Comparison of ENCODE assay signal across 8 cellular contexts in the genomic region with DNA sequence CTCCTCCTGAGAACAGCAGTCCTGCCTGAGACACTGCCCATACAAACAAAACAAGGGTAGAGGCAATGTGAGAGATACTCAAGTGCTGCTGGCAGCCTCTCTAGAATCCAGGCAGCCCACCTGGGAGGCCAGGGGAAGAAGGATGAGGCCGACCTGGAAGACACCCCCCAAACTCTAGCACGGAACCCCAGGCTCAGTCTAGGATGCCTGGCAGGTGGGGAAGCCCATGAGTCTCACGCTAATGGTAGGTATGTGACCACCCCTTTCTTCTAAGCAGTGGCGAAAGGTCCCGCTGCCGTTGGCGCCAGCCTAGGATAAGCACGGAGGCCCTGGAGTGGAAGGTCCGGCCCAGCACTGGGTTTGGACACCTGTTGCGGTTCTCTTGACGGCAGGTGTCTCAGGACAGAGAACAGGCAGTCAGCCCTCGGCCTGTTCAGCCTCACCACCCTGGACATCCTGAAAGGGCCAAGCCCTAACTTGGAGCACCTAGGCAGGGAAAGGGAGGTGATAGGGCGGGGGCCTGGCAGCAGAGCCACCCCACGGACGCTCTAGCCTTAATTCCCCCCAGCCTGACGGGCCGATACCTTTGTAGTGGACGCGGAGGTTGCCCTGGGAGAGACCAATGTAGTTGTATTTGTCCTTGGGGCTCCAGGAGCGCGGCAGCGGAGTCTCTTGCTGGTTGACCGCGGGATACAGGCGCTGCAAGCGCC. TPM values are rescaled to one million over a fixed set of nuclear protein-coding genes. Genes with fewer than 3 reads are reported as not detected.
DNase-seq lines count a peak whose midpoint lies in the region; ATAC-seq lines count a peak whose summit lies in the region.

No MANE protein-coding gene starts in this region.

- H3K4me1 Mint-ChIP-seq in activated T-cell treated with anti-CD3 and anti-CD28 coated beads, Interleukin-2, amount 50 U/mL, for 24 hours (ENCODE audit: low read depth) = peaks cover 50% of the 10 kb centered on the region
- peaks cover 38 to 40% of the 10 kb centered on the region in 2 donors for H3K4me1 Mint-ChIP-seq in effector memory CD8-positive, alpha-beta T cell (ENCODE audit: low read depth in 2 of 2)
- H3K4me1 Mint-ChIP-seq in naive B cell = peaks cover 29 to 59% (median 50%) of the 10 kb centered on the region in 3 donors

- no peak for ATAC-seq in effector memory CD8-positive, alpha-beta T cell (replicated peaks)
- ATAC-seq in naive B cell (ENCODE audit: low read depth in 2 of 2) (no peak), GM21390 (IDR thresholded peaks at IDR 0.05; ENCODE audit: unreplicated experiment) (no peak)

- no peaks in the 10 kb centered on the region for H3K9me3 Mint-ChIP-seq in activated T-cell treated with anti-CD3 and anti-CD28 coated beads, Interleukin-2, amount 50 U/mL, for 24 hours
- H3K9me3 Mint-ChIP-seq in effector memory CD8-positive, alpha-beta T cell = no peaks in the 10 kb centered on the region
- H3K9me3 Mint-ChIP-seq in naive B cell = no peaks in the 10 kb centered on the region

- H3K27ac Mint-ChIP-seq in activated T-cell treated with anti-CD3 and anti-CD28 coated beads, Interleukin-2, amount 50 U/mL, for 24 hours = peak overlapping the region; percentile 99
- peak overlapping the region; percentile 90 to 96 for H3K27ac Mint-ChIP-seq in effector memory CD8-positive, alpha-beta T cell
- H3K27ac Mint-ChIP-seq in naive B cell = peak overlapping the region in 5 of 6 donors; percentile 54 to 98 (median 92)

- H3K4me3 Mint-ChIP-seq in activated T-cell treated with anti-CD3 and anti-CD28 coated beads, Interleukin-2, amount 50 U/mL, for 24 hours = peak overlapping the region; percentile 93
- peak overlapping the region; percentile 82 to 86 for H3K4me3 Mint-ChIP-seq in effector memory CD8-positive, alpha-beta T cell
- H3K4me3 Mint-ChIP-seq in naive B cell = peak overlapping the region; percentile 71 to 97 (median 94)

- DNase-seq in activated T-cell treated with anti-CD3 and anti-CD28 coated beads, Interleukin-2, amount 50 U/mL, for 24 hours = no peak
- DNase-seq in activated T-cell treated with anti-CD3 and anti-CD28 coated beads, Interleukin-2, amount 50 U/mL, for 1 hour = no peak
- DNase-seq in NCI-H69 (lab: John Stamatoyannopoulos, UW) (peak; percentile 27), naive B cell (no peak), cerebellar cortex (ENCODE audit: low spot score) (no peak), cerebellar nuclear complex (lab: John Stamatoyannopoulos, UW) (no peak)
- DNase-seq in effector memory CD8-positive, alpha-beta T cell = peak in 1 of 3 experiments; percentile 6

- no peaks in the 10 kb centered on the region for H3K27me3 Mint-ChIP-seq in activated T-cell treated with anti-CD3 and anti-CD28 coated beads, Interleukin-2, amount 50 U/mL, for 24 hours
- H3K27me3 Mint-ChIP-seq in effector memory CD8-positive, alpha-beta T cell = no peaks in the 10 kb centered on the region
- H3K27me3 Mint-ChIP-seq in naive B cell = no peaks in the 10 kb centered on the region

- H3K36me3 Mint-ChIP-seq in activated T-cell treated with anti-CD3 and anti-CD28 coated beads, Interleukin-2, amount 50 U/mL, for 24 hours (ENCODE audit: low read depth) = peaks cover 53% of the 10 kb centered on the region
- peaks cover 29% of the 10 kb centered on the region for H3K36me3 Mint-ChIP-seq in effector memory CD8-positive, alpha-beta T cell (ENCODE audit: insufficient read depth)
- H3K36me3 Mint-ChIP-seq in naive B cell = peaks cover 0 to 5% of the 10 kb centered on the region in 2 donors

RNA-seq across cellular contexts. Expression of gene RANBP10, which starts 0.5 kb away (rescaled TPM):
- 10 to 100 TPM in 5 of 6 donors, 1 to 10 TPM in 1; 5.2 to 23.0 (median 11.7) TPM for polyA plus RNA-seq in naive B cell (ENCODE audit: low read depth in 6 of 6)

RNA-seq across cellular contexts. Expression of gene TSNAXIP1, which starts 0.8 kb away (rescaled TPM):
- not detected for polyA plus RNA-seq in naive B cell (ENCODE audit: low read depth in 6 of 6)

RNA-seq across cellular contexts. Expression of gene THAP11, which starts 36.2 kb away (rescaled TPM):
- 100 to 1,000 TPM in 5 of 6 donors, 10 to 100 TPM in 1; 83.6 to 113 (median 105) TPM for polyA plus RNA-seq in naive B cell (ENCODE audit: low read depth in 6 of 6)

RNA-seq across cellular contexts. Expression of gene NUTF2, which starts 40.9 kb away (rescaled TPM):
- polyA plus RNA-seq in naive B cell (ENCODE audit: low read depth in 6 of 6) = 100 to 1,000 TPM; 126 to 148 (median 131) TPM

RNA-seq across cellular contexts. Expression of gene CENPT, which starts 41.6 kb away (rescaled TPM):
- 10 to 100 TPM in 3 of 6 donors, 1 to 10 TPM in 3; 7.6 to 15.1 (median 9.2) TPM for polyA plus RNA-seq in naive B cell (ENCODE audit: low read depth in 6 of 6)
